Comparison of ENCODE assay signal across 8 cellular contexts in the genomic region with DNA sequence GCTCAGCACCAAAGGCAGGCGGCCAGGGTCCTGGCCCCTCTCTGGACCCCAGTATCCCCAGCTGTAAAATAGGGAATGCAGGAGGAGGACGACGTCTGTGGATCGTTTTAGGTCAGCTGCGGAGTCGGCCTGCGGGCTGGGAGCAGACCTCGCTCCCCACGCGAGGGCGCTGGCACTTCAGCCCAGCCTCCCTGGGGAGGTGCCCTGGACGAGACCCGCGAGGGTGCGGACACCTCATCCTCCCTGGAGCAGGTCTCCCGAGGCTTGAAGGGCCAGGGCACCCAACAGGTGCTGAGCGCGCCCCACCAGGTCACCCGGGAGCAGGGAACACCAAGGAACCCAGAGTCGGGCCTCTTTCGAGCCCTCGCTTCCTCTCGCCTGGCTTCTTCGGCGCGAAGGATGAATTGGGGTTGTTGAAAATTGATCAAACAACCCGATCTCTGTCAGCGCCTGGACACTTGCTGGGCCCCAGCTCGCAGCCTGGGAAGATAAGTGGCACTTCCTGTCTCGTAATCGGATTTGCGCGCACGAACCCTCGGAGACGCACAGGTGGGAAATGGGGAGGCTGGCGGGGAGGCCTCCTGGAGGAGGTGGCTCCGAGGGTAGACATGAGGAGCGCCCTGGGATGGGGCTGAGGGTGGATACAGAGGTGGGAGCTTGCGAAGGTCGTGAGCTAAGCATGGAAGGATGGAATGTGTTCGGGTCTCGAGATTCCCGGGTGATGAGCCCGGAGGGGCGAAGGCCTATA. TPM values are rescaled to one million over a fixed set of nuclear protein-coding genes. Genes with fewer than 3 reads are reported as not detected.
A peak's percentile ranks its signal among the peaks of the same experiment; 100 is the strongest.
DNase-seq lines count a peak whose midpoint lies in the region; ATAC-seq, FAIRE-seq and TF ChIP-seq lines count a peak whose summit lies in the region.

No MANE protein-coding gene starts in this region.

- peak overlapping the region; percentile 93; the same call in 1 of the 2 replicates for H2AFZ ChIP-seq in H1 (ENCODE audit: low read length)

- H2BK120ac ChIP-seq in H1 (replicated peaks; ENCODE audit: low read depth, low read length), result no peak overlapping the region

- peak; percentile 19 for FAIRE-seq in H1 (lab: Jason Lieb, UNC)

- intact Hi-C loops in CD4-positive, alpha-beta memory T cell (cut with micrococcal nuclease), result loop anchor here (1.0 to 5.0 kb wide), 7 partner anchors 34 to 379 kb away; partner anchors contain the start of gene NKTR
- intact Hi-C loops in activated CD8-positive, alpha-beta T cell treated with anti-CD3 and anti-CD28 coated beads for 36 hours (cut with micrococcal nuclease), result loop anchor here (5.0 kb wide), 1 partner anchor 35 kb away; no protein-coding TSS in a partner anchor

- peaks cover 0 to 4% of the 10 kb centered on the region in 2 experiments for H4K20me1 ChIP-seq in H1 (replicated peaks in 1 of 2; ENCODE audit: control insufficient read depth in 1 of 2, insufficient read depth in 2 of 2, low read length in 2 of 2)

- H4K8ac ChIP-seq in H1 (ENCODE audit: extremely low read depth, insufficient read depth, low read length), result peak overlapping the region; percentile 86

- H2BK15ac ChIP-seq in H1 (ENCODE audit: low read length), result 0 out of 2 replicates have a peak overlapping the region, but pooled peaks have one; percentile 29

- H3K36me3 Mint-ChIP-seq in CD4-positive, alpha-beta memory T cell, result peaks cover 0 to 8% of the 10 kb centered on the region in 2 donors
- H3K36me3 Mint-ChIP-seq in activated CD8-positive, alpha-beta T cell treated with anti-CD3 and anti-CD28 coated beads for 36 hours (ENCODE audit: low read depth), result no peaks in the 10 kb centered on the region

- peak overlapping the region; percentile 75; the same call in 1 of the 2 replicates for H2BK12ac ChIP-seq in H1 (ENCODE audit: low read depth, low read length)

- peaks cover 19 to 53% (median 36%) of the 10 kb centered on the region in 4 donors for H3K4me1 Mint-ChIP-seq in CD4-positive, alpha-beta memory T cell
- H3K4me1 Mint-ChIP-seq in activated CD8-positive, alpha-beta T cell treated with anti-CD3 and anti-CD28 coated beads for 36 hours (ENCODE audit: low read depth), result peaks cover 27% of the 10 kb centered on the region

- peak overlapping the region; percentile 10 for H3K4ac ChIP-seq in H1 (replicated peaks; ENCODE audit: insufficient read length, low read depth, low read length)

- TF ChIP-seq CTCF in activated CD8-positive, alpha-beta T cell treated with anti-CD3 and anti-CD28 coated beads for 36 hours (IDR thresholded peaks at IDR 0.05), result peak; percentile 79
- TF ChIP-seq CTCF in H1 (IDR thresholded peaks at IDR 0.05; ENCODE audit: control extremely low read depth in 1 of 3, insufficient read depth in 1 of 3, low read depth in 1 of 3, low read length in 3 of 3), result peak in 2 of 3 experiments; percentile 54 to 61; a peak in 3 of 4 replicates

- WGBS in H1 (ENCODE audit: extremely low coverage in 1 of 2, insufficient coverage in 1 of 2, insufficient read length in 1 of 2, insufficient replicate concordance in 2 of 2, low coverage in 1 of 2, low lambda C conversion rate in 2 of 2, missing lambda C conversion rate in 1 of 2), 2 experiments, result 5% methylated on average over 43 of the region's 46 CpGs; no CpG with 5 or more reads in 1 of the 2 experiments

- peak overlapping the region; percentile 83 to 97 (median 95) for H3K27ac Mint-ChIP-seq in CD4-positive, alpha-beta memory T cell
- peak overlapping the region; percentile 68 for H3K27ac Mint-ChIP-seq in activated CD8-positive, alpha-beta T cell treated with anti-CD3 and anti-CD28 coated beads for 36 hours

- peak overlapping the region; percentile 78 for H3K18ac ChIP-seq in H1 (ENCODE audit: extremely low read depth, low read length)

- DNase-seq in CD4-positive, alpha-beta memory T cell, result peak; percentile 61 to 73 (median 65)
- peak; percentile 3 for DNase-seq in NCI-H1092 treated with DMSO at 0.1 percent for 48 hours (lab: John Stamatoyannopoulos, UW)
- DNase-seq in activated CD8-positive, alpha-beta T cell treated with anti-CD3 and anti-CD28 coated beads for 36 hours, result peak; percentile 70
- DNase-seq in H1 (ENCODE audit: low read depth in 1 of 2, low spot score in 2 of 2), result peak in 1 of 2 experiments; percentile 76
- DNase-seq in midbrain (lab: John Stamatoyannopoulos, UW), result peak; percentile 48
- DNase-seq in stimulated activated CD8-positive, alpha-beta memory T cell treated with anti-CD3 and anti-CD28 coated beads, Interleukin-4, amount 100 ng/mL, for 24 hours (ENCODE audit: low read depth), result peak; percentile 42

- ATAC-seq in GM21423 (IDR thresholded peaks at IDR 0.05; ENCODE audit: unreplicated experiment) (peak; percentile 24), GM19324 (IDR thresholded peaks at IDR 0.05; ENCODE audit: low FRiP score, unreplicated experiment) (no peak)
- ATAC-seq in activated CD8-positive, alpha-beta T cell treated with anti-CD3 and anti-CD28 coated beads for 36 hours, result peak; percentile 50

- H3K79me1 ChIP-seq in H1 (ENCODE audit: low read depth, low read length), result no peaks in the 10 kb centered on the region

- H4K91ac ChIP-seq in H1 (replicated peaks; ENCODE audit: insufficient read length, low read length), result peak overlapping the region; percentile 23

- peak overlapping the region; percentile 64 for H3K27ac ChIP-seq in CD4-positive, alpha-beta memory T cell (ENCODE audit: low read depth, low read length)
- H3K27ac ChIP-seq in H1 (ENCODE audit: low read depth, low read length), result no peak overlapping the region

- H3K9me3 Mint-ChIP-seq in CD4-positive, alpha-beta memory T cell, result no peaks in the 10 kb centered on the region
- no peaks in the 10 kb centered on the region for H3K9me3 Mint-ChIP-seq in activated CD8-positive, alpha-beta T cell treated with anti-CD3 and anti-CD28 coated beads for 36 hours

- no peak for TF ChIP-seq EP300 in H1 (IDR thresholded peaks at IDR 0.05; ENCODE audit: borderline replicate concordance in 1 of 2, low read depth in 2 of 2, low read length in 2 of 2)

- H3K9ac ChIP-seq in H1 (replicated peaks in 1 of 4; ENCODE audit: extremely low read depth in 1 of 4, low read depth in 3 of 4, low read length in 3 of 4), result peak overlapping the region in 1 of 4 experiments; percentile 8; a peak in 1 of 7 replicates

- peak; percentile 43 to 59 for TF ChIP-seq RAD21 in H1 (IDR thresholded peaks at IDR 0.05 in 1 of 2, conservative IDR thresholded peaks at IDR 0.05 in 1 of 2; ENCODE audit: low read depth in 2 of 2, low read length in 2 of 2)

- H3K27me3 Mint-ChIP-seq in CD4-positive, alpha-beta memory T cell, result peaks cover 7 to 12% of the 10 kb centered on the region in 2 donors
- peaks cover 13% of the 10 kb centered on the region for H3K27me3 Mint-ChIP-seq in activated CD8-positive, alpha-beta T cell treated with anti-CD3 and anti-CD28 coated beads for 36 hours

- no peak overlapping the region for H4K5ac ChIP-seq in H1 (ENCODE audit: insufficient read length, low read depth, low read length)

- no peaks in the 10 kb centered on the region for H3K36me3 ChIP-seq in CD4-positive, alpha-beta memory T cell (ENCODE audit: insufficient read depth, low read length)
- no peaks in the 10 kb centered on the region for H3K36me3 ChIP-seq in H1 (ENCODE audit: control insufficient read depth in 2 of 4, insufficient read depth in 4 of 4, low read length in 3 of 4)

- no peak overlapping the region for H3K56ac ChIP-seq in H1 (replicated peaks; ENCODE audit: insufficient read length, low read depth, low read length)

- no peaks in the 10 kb centered on the region for H3K9me3 ChIP-seq in CD4-positive, alpha-beta memory T cell (ENCODE audit: control insufficient read depth in 1 of 2, low read length in 2 of 2)
- H3K9me3 ChIP-seq in H1 (ENCODE audit: insufficient read depth in 2 of 2, low read depth in 1 of 2, low read length in 1 of 2), result no peaks in the 10 kb centered on the region

- CTCF ChIA-PET in CD4-positive, alpha-beta memory T cell (lab: Charles Lee; ENCODE audit: partially characterized antibody), result interaction anchor here (0.7 to 50.4 kb wide), 29 partner anchors 8 to 607 kb away, joined by 3 to 1823 read pairs (median 4); partner anchors contain the start of genes NKTR, SEC22C and SS18L2
- CTCF ChIA-PET in activated CD8-positive, alpha-beta T cell treated with anti-CD3 and anti-CD28 coated beads for 36 hours (lab: Charles Lee), result interaction anchor here (0.7 to 4.8 kb wide), 18 partner anchors 9 to 254 kb away, joined by 3 to 111 read pairs (median 4); partner anchors contain the start of gene SEC22C
- CTCF ChIA-PET in H1 (lab: Charles Lee; ENCODE audit: partially characterized antibody), result interaction anchor here (0.7 to 4.5 kb wide), 19 partner anchors 9 to 327 kb away, joined by 3 to 52 read pairs (median 7); no protein-coding TSS in a partner anchor

- POLR2A ChIA-PET in CD4-positive, alpha-beta memory T cell (lab: Charles Lee; ENCODE audit: partially characterized antibody), result interaction anchor here (0.7 to 3.8 kb wide), 28 partner anchors 11 to 1836 kb away, joined by 3 to 75 read pairs (median 10); partner anchors contain the start of genes NKTR, SEC22C, SS18L2 and TCAIM
- POLR2A ChIA-PET in activated CD8-positive, alpha-beta T cell treated with anti-CD3 and anti-CD28 coated beads for 36 hours (lab: Charles Lee), result interaction anchor here (0.6 to 2.6 kb wide), 12 partner anchors 8 to 247 kb away, joined by 3 to 11 read pairs (median 4); partner anchors contain the start of gene NKTR
- POLR2A ChIA-PET in H1 (lab: Charles Lee; ENCODE audit: partially characterized antibody), result interaction anchor here (0.6 to 2.2 kb wide), 11 partner anchors 8 to 1236 kb away, joined by 3 to 13 read pairs (median 4); no protein-coding TSS in a partner anchor

- peak overlapping the region; percentile 66; the same call in 1 of the 2 replicates for H2BK5ac ChIP-seq in H1 (ENCODE audit: low read depth, low read length)

- H3K4me2 ChIP-seq in H1 (ENCODE audit: insufficient read depth in 1 of 2, low read depth in 2 of 2, low read length in 2 of 2), result peak overlapping the region; percentile 67 to 98

- H2BK20ac ChIP-seq in H1 (ENCODE audit: low read length), result no peak overlapping the region

- no peaks in the 10 kb centered on the region for H3K79me2 ChIP-seq in H1 (ENCODE audit: control insufficient read depth in 1 of 2, insufficient read depth in 2 of 2, low read length in 2 of 2)

- peaks cover 43% of the 10 kb centered on the region for H3K4me1 ChIP-seq in CD4-positive, alpha-beta memory T cell (ENCODE audit: insufficient read depth, low read length)
- H3K4me1 ChIP-seq in H1 (replicated peaks in 1 of 4; ENCODE audit: control insufficient read depth in 3 of 4, insufficient read depth in 4 of 4, low read length in 3 of 4), result peaks cover 0 to 11% (median 6%) of the 10 kb centered on the region in 4 experiments; a peak in 6 of 7 replicates

- TF ChIP-seq POLR2A in H1 (IDR thresholded peaks at IDR 0.05; ENCODE audit: control extremely low read depth in 1 of 2, low read depth in 2 of 2, low read length in 2 of 2), result no peak

- H3K4me3 Mint-ChIP-seq in CD4-positive, alpha-beta memory T cell, result peak overlapping the region; percentile 95 to 99 (median 96)
- H3K4me3 Mint-ChIP-seq in activated CD8-positive, alpha-beta T cell treated with anti-CD3 and anti-CD28 coated beads for 36 hours, result peak overlapping the region; percentile 86

- peaks cover 9% of the 10 kb centered on the region for H3K27me3 ChIP-seq in CD4-positive, alpha-beta memory T cell (ENCODE audit: insufficient read depth, low read length)
- H3K27me3 ChIP-seq in H1 (replicated peaks in 1 of 4; ENCODE audit: control insufficient read depth in 3 of 4, extremely low read depth in 1 of 4, insufficient read depth in 3 of 4, low read length in 3 of 4), result peaks cover 0 to 52% (median 35%) of the 10 kb centered on the region in 4 experiments; a peak in 6 of 7 replicates

- no peak overlapping the region for H3K23ac ChIP-seq in H1 (ENCODE audit: insufficient read length)

- peaks cover 19% of the 10 kb centered on the region for H3K23me2 ChIP-seq in H1 (ENCODE audit: low read depth, low read length)

- no peak overlapping the region for H2AK5ac ChIP-seq in H1 (ENCODE audit: low read depth, low read length)

- H3K4me3 ChIP-seq in CD4-positive, alpha-beta memory T cell (ENCODE audit: low read length in 2 of 2), result peak overlapping the region; percentile 70 to 88
- H3K4me3 ChIP-seq in H1 (ENCODE audit: extremely low read depth in 1 of 4, insufficient read depth in 2 of 4, low read depth in 3 of 4, low read length in 4 of 4), result peak overlapping the region; percentile 50 to 77 (median 68)

- H3K14ac ChIP-seq in H1 (ENCODE audit: insufficient read length), result no peak overlapping the region

RNA-seq across cellular contexts. Expression of gene VIPR1, which starts 0.6 kb away (rescaled TPM):
- total RNA-seq in CD4-positive, alpha-beta memory T cell, result 100 to 1,000 TPM in 1 of 2 experiments, 10 to 100 TPM in 1; 93.6 to 104 TPM
- 10 to 100 TPM; 23.1 to 30.4 TPM for polyA plus RNA-seq in CD4-positive, alpha-beta memory T cell
- 1 to 10 TPM; 8.5 to 9.0 TPM for total RNA-seq in activated CD8-positive, alpha-beta T cell treated with anti-CD3 and anti-CD28 coated beads for 36 hours
- 10.1 and 11.3 TPM in 2 replicates for total RNA-seq in H1 (2021; fragmentation: NEBNext Ultra II Directional; extraction: Animal tissue kit (Norgen Biotek cat#: 25700))
- polyA plus RNA-seq in H1 (2011; rRNA removed), result 7.8 and 11.1 TPM in 2 replicates
- polyA plus RNA-seq in H1 (2011; cell fraction: cytosol; rRNA removed), result 8.5 TPM
- polyA plus RNA-seq in H1 (2011; cell fraction: nucleus; rRNA removed), result 44.7 TPM
- polyA plus RNA-seq in H1 (2012, experiment 1 of 2), result 8.8 to 11.3 TPM (median 9.7 TPM) in 4 replicates
- polyA plus RNA-seq in H1 (2012, experiment 2 of 2), result 7.9 TPM
- polyA plus RNA-seq in H1 (2013, experiment 1 of 2), result 6.8 TPM
- polyA plus RNA-seq in H1 (2013, experiment 2 of 2), result 6.5 TPM
- polyA minus RNA-seq in H1 (2011; rRNA and poly(A)+ RNA removed), result 9.8 and 15.7 TPM in 2 replicates
- polyA minus RNA-seq in H1 (2011; cell fraction: cytosol; rRNA and poly(A)+ RNA removed), result 21.9 TPM
- 21.9 TPM for polyA minus RNA-seq in H1 (2011; cell fraction: nucleus; rRNA and poly(A)+ RNA removed)
